In the genomic region with DNA sequence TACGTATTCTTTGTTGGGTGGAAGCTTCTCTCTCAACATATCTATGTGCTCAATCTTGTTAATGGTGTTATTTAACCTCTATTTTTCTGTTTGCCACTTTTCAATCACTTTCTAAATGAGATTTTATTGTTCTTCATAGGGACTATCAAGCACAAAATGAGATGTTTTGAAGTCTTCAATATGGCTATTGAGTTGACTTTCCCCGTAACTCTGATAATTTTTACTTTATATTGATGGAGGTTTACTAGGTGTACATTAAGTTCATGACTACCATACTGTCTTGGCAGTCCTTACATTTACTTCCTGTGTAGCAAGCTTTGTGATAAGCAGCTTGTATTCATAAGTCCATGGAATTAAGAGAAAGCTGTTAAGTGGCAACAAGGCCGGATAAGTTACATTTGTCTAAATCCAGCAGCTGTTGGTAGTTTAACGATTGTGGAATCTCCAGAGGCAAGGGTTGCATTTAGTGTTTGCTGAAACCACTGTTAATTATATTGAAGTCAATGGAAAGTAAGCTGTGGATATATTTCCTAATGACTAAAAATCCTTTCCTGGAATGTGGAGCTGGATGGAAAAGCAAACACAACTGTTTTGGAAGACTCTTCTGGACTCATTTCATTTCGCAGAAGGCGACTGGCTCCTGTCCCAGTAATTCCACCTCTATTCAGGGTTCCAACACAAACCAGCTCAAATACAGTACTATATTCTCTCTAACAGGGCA, we compare ENCODE assay signal across 1 cellular context.
TF ChIP-seq lines count a peak whose summit lies in the region.

No MANE protein-coding gene starts in this region.

TF ChIP-seq in K562, 482 proteins besides CTCF, POLR2A, EP300 and RAD21 (continued from another document and continues in another):
- TF ChIP-seq, protein P1, sequence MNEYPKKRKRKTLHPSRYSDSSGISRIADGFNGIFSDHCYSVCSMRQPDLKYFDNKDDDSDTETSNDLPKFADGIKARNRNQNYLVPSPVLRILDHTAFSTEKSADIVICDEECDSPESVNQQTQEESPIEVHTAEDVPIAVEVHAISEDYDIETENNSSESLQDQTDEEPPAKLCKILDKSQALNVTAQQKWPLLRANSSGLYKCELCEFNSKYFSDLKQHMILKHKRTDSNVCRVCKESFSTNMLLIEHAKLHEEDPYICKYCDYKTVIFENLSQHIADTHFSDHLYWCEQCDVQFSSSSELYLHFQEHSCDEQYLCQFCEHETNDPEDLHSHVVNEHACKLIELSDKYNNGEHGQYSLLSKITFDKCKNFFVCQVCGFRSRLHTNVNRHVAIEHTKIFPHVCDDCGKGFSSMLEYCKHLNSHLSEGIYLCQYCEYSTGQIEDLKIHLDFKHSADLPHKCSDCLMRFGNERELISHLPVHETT (CRISPR knock-in tag; conservative IDR thresholded peaks at IDR 0.05 in 1 of 2, IDR thresholded peaks at IDR 0.05 in 1 of 2): no peak
- TF ChIP-seq, protein P2, sequence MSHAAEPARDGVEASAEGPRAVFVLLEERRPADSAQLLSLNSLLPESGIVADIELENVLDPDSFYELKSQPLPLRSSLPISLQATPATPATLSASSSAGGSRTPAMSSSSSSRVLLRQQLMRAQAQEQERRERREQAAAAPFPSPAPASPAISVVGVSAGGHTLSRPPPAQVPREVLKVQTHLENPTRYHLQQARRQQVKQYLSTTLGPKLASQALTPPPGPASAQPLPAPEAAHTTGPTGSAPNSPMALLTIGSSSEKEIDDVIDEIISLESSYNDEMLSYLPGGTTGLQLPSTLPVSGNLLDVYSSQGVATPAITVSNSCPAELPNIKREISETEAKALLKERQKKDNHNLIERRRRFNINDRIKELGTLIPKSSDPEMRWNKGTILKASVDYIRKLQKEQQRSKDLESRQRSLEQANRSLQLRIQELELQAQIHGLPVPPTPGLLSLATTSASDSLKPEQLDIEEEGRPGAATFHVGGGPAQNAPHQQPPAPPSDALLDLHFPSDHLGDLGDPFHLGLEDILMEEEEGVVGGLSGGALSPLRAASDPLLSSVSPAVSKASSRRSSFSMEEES (CRISPR knock-in tag; IDR thresholded peaks at IDR 0.05): no peak
- TF ChIP-seq HDAC8 (tag; IDR thresholded peaks at IDR 0.05) (no peak), SLC30A9 (CRISPR knock-in tag; IDR thresholded peaks at IDR 0.05) (no peak), TAF9B (IDR thresholded peaks at IDR 0.05; ENCODE audit: partially characterized antibody) (peak; percentile 29), PYGO2 (tag; IDR thresholded peaks at IDR 0.05) (no peak), HCFC1 (IDR thresholded peaks at IDR 0.05; ENCODE audit: low read depth, low read length) (no peak), ZNF197 (CRISPR knock-in tag; IDR thresholded peaks at IDR 0.05; ENCODE audit: low read depth) (no peak), SRSF3 (IDR thresholded peaks at IDR 0.05; ENCODE audit: insufficient read depth, low read length) (no peak), MCM5 (IDR thresholded peaks at IDR 0.05; ENCODE audit: low read depth) (no peak), ZNF263 (CRISPR knock-in tag; IDR thresholded peaks at IDR 0.05; ENCODE audit: borderline replicate concordance) (no peak), RBM14 (IDR thresholded peaks at IDR 0.05; ENCODE audit: borderline replicate concordance, insufficient read depth, low read depth, low read length) (no peak), KLF16 (IDR thresholded peaks at IDR 0.05) (peak; percentile 79), CC2D1A (IDR thresholded peaks at IDR 0.05) (peak; percentile 76; the same call in 1 of the 2 replicates), E2F3 (CRISPR knock-in tag; IDR thresholded peaks at IDR 0.05) (no peak), PCBP1 (IDR thresholded peaks at IDR 0.05; ENCODE audit: low read depth, low read length, poor library complexity, severe bottlenecking) (no peak), DDX20 (tag; IDR thresholded peaks at IDR 0.05; ENCODE audit: low read depth) (no peak), RBM39 (optimal IDR thresholded peaks at IDR 0.05; ENCODE audit: low read depth, low read length) (no peak), TCF7L2 (IDR thresholded peaks at IDR 0.05; ENCODE audit: low read depth, low read length) (no peak), FUS (optimal IDR thresholded peaks at IDR 0.05; ENCODE audit: low read depth, low read length) (no peak), ZFPM2 (CRISPR knock-in tag; IDR thresholded peaks at IDR 0.05) (no peak), MXI1 (IDR thresholded peaks at IDR 0.05; ENCODE audit: low read depth, low read length) (no peak), TBL1XR1 (IDR thresholded peaks at IDR 0.05; ENCODE audit: low read length in 2 of 2) (peak in 1 of 2 experiments; percentile 19; a peak in 1 of 4 replicates), ZNF124 (CRISPR knock-in tag; IDR thresholded peaks at IDR 0.05) (no peak), YY1 (IDR thresholded peaks at IDR 0.05; ENCODE audit: borderline replicate concordance in 1 of 3, control insufficient read depth in 1 of 3, extremely low read depth in 1 of 3, insufficient read depth in 3 of 3, insufficient read length in 1 of 3, insufficient replicate concordance in 2 of 3, low read depth in 1 of 3, low read length in 2 of 3) (no peak), BHLHE40 (IDR thresholded peaks at IDR 0.05; ENCODE audit: low read length) (no peak), RBM22 (IDR thresholded peaks at IDR 0.05; ENCODE audit: low read depth, low read length, poor library complexity, severe bottlenecking) (no peak), SMARCE1 (IDR thresholded peaks at IDR 0.05) (peak; percentile 77; the same call in 1 of the 2 replicates), ZNF79 (CRISPR knock-in tag; IDR thresholded peaks at IDR 0.05; ENCODE audit: low read depth) (no peak), ELF1 (tag; IDR thresholded peaks at IDR 0.05) (no peak), ZNF217 (CRISPR knock-in tag; IDR thresholded peaks at IDR 0.05) (no peak), CAMTA2 (CRISPR knock-in tag; conservative IDR thresholded peaks at IDR 0.05) (no peak), TAL1 (IDR thresholded peaks at IDR 0.05) (peak; percentile 96), CBX5 (IDR thresholded peaks at IDR 0.05; ENCODE audit: borderline replicate concordance, low read depth) (no peak), JUNB (CRISPR knock-in tag; conservative IDR thresholded peaks at IDR 0.05) (no peak), CBX1 (IDR thresholded peaks at IDR 0.05; ENCODE audit: low read depth) (no peak), STAT5B (CRISPR knock-in tag; IDR thresholded peaks at IDR 0.05) (no peak), SMARCB1 (IDR thresholded peaks at IDR 0.05; ENCODE audit: insufficient read length, low read depth) (no peak), ARID2 (IDR thresholded peaks at IDR 0.05) (peak; percentile 98), CBFB (CRISPR knock-in tag; IDR thresholded peaks at IDR 0.05) (no peak), PTRF (tag; IDR thresholded peaks at IDR 0.05) (no peak), NRF1 (conservative IDR thresholded peaks at IDR 0.05 in 1 of 2, IDR thresholded peaks at IDR 0.05 in 1 of 2) (no peak), KHSRP (IDR thresholded peaks at IDR 0.05) (no peak), PRPF4 (IDR thresholded peaks at IDR 0.05; ENCODE audit: insufficient read depth, low read depth, low read length, poor library complexity, severe bottlenecking) (no peak), GTF2F1 (IDR thresholded peaks at IDR 0.05; ENCODE audit: low read depth, low read length) (no peak), PHF21A (IDR thresholded peaks at IDR 0.05; ENCODE audit: borderline replicate concordance, low read depth) (no peak), FOXP1 (CRISPR knock-in tag; IDR thresholded peaks at IDR 0.05) (no peak), ZNF561 (CRISPR knock-in tag; conservative IDR thresholded peaks at IDR 0.05) (no peak), ZBTB8A (IDR thresholded peaks at IDR 0.05; ENCODE audit: partially characterized antibody) (no peak), ZNF324 (CRISPR knock-in tag; IDR thresholded peaks at IDR 0.05) (no peak), ETV5 (CRISPR knock-in tag; IDR thresholded peaks at IDR 0.05; ENCODE audit: low read depth) (peak; percentile 93), ZNF133 (CRISPR knock-in tag; IDR thresholded peaks at IDR 0.05) (no peak), KDM4B (IDR thresholded peaks at IDR 0.05; ENCODE audit: borderline replicate concordance in 2 of 2, low read depth in 1 of 2) (no peak), BDP1 (IDR thresholded peaks at IDR 0.05; ENCODE audit: insufficient read depth, insufficient read length) (no peak), SIRT6 (IDR thresholded peaks at IDR 0.05; ENCODE audit: low read depth, low read length) (no peak)
- TF ChIP-seq, protein P3, sequence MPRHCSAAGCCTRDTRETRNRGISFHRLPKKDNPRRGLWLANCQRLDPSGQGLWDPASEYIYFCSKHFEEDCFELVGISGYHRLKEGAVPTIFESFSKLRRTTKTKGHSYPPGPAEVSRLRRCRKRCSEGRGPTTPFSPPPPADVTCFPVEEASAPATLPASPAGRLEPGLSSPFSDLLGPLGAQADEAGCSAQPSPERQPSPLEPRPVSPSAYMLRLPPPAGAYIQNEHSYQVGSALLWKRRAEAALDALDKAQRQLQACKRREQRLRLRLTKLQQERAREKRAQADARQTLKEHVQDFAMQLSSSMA (CRISPR knock-in tag; IDR thresholded peaks at IDR 0.05): no peak
- TF ChIP-seq, protein P4, sequence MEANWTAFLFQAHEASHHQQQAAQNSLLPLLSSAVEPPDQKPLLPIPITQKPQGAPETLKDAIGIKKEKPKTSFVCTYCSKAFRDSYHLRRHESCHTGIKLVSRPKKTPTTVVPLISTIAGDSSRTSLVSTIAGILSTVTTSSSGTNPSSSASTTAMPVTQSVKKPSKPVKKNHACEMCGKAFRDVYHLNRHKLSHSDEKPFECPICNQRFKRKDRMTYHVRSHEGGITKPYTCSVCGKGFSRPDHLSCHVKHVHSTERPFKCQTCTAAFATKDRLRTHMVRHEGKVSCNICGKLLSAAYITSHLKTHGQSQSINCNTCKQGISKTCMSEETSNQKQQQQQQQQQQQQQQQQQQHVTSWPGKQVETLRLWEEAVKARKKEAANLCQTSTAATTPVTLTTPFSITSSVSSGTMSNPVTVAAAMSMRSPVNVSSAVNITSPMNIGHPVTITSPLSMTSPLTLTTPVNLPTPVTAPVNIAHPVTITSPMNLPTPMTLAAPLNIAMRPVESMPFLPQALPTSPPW (CRISPR knock-in tag; IDR thresholded peaks at IDR 0.05): no peak
- TF ChIP-seq, protein P5, sequence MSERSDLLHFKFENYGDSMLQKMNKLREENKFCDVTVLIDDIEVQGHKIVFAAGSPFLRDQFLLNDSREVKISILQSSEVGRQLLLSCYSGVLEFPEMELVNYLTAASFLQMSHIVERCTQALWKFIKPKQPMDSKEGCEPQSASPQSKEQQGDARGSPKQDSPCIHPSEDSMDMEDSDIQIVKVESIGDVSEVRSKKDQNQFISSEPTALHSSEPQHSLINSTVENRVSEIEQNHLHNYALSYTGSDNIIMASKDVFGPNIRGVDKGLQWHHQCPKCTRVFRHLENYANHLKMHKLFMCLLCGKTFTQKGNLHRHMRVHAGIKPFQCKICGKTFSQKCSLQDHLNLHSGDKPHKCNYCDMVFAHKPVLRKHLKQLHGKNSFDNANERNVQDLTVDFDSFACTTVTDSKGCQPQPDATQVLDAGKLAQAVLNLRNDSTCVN (CRISPR knock-in tag; IDR thresholded peaks at IDR 0.05): no peak
- TF ChIP-seq, protein P6, sequence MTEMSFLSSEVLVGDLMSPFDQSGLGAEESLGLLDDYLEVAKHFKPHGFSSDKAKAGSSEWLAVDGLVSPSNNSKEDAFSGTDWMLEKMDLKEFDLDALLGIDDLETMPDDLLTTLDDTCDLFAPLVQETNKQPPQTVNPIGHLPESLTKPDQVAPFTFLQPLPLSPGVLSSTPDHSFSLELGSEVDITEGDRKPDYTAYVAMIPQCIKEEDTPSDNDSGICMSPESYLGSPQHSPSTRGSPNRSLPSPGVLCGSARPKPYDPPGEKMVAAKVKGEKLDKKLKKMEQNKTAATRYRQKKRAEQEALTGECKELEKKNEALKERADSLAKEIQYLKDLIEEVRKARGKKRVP (CRISPR knock-in tag; IDR thresholded peaks at IDR 0.05): no peak
- TF ChIP-seq, protein P7, sequence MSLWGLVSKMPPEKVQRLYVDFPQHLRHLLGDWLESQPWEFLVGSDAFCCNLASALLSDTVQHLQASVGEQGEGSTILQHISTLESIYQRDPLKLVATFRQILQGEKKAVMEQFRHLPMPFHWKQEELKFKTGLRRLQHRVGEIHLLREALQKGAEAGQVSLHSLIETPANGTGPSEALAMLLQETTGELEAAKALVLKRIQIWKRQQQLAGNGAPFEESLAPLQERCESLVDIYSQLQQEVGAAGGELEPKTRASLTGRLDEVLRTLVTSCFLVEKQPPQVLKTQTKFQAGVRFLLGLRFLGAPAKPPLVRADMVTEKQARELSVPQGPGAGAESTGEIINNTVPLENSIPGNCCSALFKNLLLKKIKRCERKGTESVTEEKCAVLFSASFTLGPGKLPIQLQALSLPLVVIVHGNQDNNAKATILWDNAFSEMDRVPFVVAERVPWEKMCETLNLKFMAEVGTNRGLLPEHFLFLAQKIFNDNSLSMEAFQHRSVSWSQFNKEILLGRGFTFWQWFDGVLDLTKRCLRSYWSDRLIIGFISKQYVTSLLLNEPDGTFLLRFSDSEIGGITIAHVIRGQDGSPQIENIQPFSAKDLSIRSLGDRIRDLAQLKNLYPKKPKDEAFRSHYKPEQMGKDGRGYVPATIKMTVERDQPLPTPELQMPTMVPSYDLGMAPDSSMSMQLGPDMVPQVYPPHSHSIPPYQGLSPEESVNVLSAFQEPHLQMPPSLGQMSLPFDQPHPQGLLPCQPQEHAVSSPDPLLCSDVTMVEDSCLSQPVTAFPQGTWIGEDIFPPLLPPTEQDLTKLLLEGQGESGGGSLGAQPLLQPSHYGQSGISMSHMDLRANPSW (CRISPR knock-in tag; IDR thresholded peaks at IDR 0.05): 0 out of 2 replicates have a peak, but pooled peaks have one; percentile 84
- TF ChIP-seq, protein P8, sequence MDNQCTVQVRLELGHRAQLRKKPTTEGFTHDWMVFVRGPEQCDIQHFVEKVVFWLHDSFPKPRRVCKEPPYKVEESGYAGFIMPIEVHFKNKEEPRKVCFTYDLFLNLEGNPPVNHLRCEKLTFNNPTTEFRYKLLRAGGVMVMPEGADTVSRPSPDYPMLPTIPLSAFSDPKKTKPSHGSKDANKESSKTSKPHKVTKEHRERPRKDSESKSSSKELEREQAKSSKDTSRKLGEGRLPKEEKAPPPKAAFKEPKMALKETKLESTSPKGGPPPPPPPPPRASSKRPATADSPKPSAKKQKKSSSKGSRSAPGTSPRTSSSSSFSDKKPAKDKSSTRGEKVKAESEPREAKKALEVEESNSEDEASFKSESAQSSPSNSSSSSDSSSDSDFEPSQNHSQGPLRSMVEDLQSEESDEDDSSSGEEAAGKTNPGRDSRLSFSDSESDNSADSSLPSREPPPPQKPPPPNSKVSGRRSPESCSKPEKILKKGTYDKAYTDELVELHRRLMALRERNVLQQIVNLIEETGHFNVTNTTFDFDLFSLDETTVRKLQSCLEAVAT (IDR thresholded peaks at IDR 0.05): no peak
- TF ChIP-seq, protein P9, sequence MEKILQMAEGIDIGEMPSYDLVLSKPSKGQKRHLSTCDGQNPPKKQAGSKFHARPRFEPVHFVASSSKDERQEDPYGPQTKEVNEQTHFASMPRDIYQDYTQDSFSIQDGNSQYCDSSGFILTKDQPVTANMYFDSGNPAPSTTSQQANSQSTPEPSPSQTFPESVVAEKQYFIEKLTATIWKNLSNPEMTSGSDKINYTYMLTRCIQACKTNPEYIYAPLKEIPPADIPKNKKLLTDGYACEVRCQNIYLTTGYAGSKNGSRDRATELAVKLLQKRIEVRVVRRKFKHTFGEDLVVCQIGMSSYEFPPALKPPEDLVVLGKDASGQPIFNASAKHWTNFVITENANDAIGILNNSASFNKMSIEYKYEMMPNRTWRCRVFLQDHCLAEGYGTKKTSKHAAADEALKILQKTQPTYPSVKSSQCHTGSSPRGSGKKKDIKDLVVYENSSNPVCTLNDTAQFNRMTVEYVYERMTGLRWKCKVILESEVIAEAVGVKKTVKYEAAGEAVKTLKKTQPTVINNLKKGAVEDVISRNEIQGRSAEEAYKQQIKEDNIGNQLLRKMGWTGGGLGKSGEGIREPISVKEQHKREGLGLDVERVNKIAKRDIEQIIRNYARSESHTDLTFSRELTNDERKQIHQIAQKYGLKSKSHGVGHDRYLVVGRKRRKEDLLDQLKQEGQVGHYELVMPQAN (IDR thresholded peaks at IDR 0.05; ENCODE audit: borderline replicate concordance): no peak
